In genomic region chr2:167932123-167932693, GRCh38 we compare ENCODE assay signal across 35 cellular contexts.
DNase-seq lines count a peak whose midpoint lies in the region; ATAC-seq, FAIRE-seq and TF ChIP-seq lines count a peak whose summit lies in the region.
"Had no signal": no experiment of that assay in that cellular context is flagged by ENCODE, and none has a peak within 500 bp of the region (broad histone marks: within the 10 kb centered on the region; RNA-seq: fewer than 3 reads in every experiment).

No MANE protein-coding gene starts in this region.

- H3K4me3 ChIP-seq in K562 (no peak overlapping the region), esophagus muscularis mucosa (no peak overlapping the region)
- H3K4me3 ChIP-seq: A549; BLaER1; BLaER1 treated with 17β-estradiol and CSF1 and Interleukin-3, amounts not matched to agents 10 nM and 100 nM had no signal

- POLR2A ChIA-PET in K562 (lab: Yijun Ruan, JAX) = interaction anchor here (2.1 to 4.3 kb wide), 3 partner anchors 7 to 13 kb away, joined by 6 to 67 read pairs (median 9); no protein-coding TSS in a partner anchor

- H3K4me1 ChIP-seq in K562 (replicated peaks in 1 of 2; ENCODE audit: control insufficient read depth in 2 of 2, insufficient read depth in 2 of 2, low read length in 2 of 2) (no peaks in the 10 kb centered on the region; a peak in 1 of 5 replicates), esophagus muscularis mucosa (no peaks in the 10 kb centered on the region)
- H3K4me1 ChIP-seq: A549; BE2C; BLaER1; BLaER1 treated with 17β-estradiol and CSF1 and Interleukin-3, amounts not matched to agents 10 nM and 100 nM; Caco-2 had no signal

- intact Hi-C loops in K562 (cut with micrococcal nuclease) = no loop called here
- intact Hi-C loops in esophagus muscularis mucosa (cut with DNase I) = no loop called here

- TF ChIP-seq RAD21 in K562 (CRISPR knock-in tag; conservative IDR thresholded peaks at IDR 0.05 in 1 of 2, IDR thresholded peaks at IDR 0.05 in 1 of 2) = no peak

- peaks cover 14% of the 10 kb centered on the region; the same call in 1 of the 2 replicates for H4K20me1 ChIP-seq in K562 (replicated peaks; ENCODE audit: control insufficient read depth, insufficient read depth, low read length)
- H4K20me1 ChIP-seq: BLaER1; BLaER1 treated with 17β-estradiol and CSF1 and Interleukin-3, amounts not matched to agents 10 nM and 100 nM had no signal

- DNase-seq in activated naive CD4-positive, alpha-beta T cell treated with Interleukin-2 at 50 U/mL for 16 hours = no peak
- no peak for DNase-seq in K562 (ENCODE audit: extremely low read depth in 1 of 4, low spot score in 3 of 4)
- peak; percentile 68 for DNase-seq in esophagus muscularis mucosa (ENCODE audit: extremely low spot score)
- no peak for DNase-seq in cortex of kidney (lab: John Stamatoyannopoulos, UW)
- DNase-seq: 8988T; ACHN; AML-193; BE2C; C1 segment of cervical spinal cord; Caco-2; Calu3; CD4-positive, alpha-beta memory T cell; CD4-positive, alpha-beta T cell; CD4-positive, CD25-positive, alpha-beta regulatory T cell; CD8-positive, alpha-beta memory T cell; CD8-positive, alpha-beta T cell; COR-L47; DMS 273 treated with DMSO at 0.1 percent for 48 hours; DMS153; DMS53; DMS79; DMS79 treated with DMSO at 0.1 percent for 48 hours; DND-41; EL had no signal

- H3K79me2 ChIP-seq in K562 (ENCODE audit: control insufficient read depth, insufficient read depth, low read length) = peaks cover 95% of the 10 kb centered on the region

- H3K36me3 ChIP-seq in K562 (ENCODE audit: control insufficient read depth, insufficient read depth, low read length) = peaks cover 99% of the 10 kb centered on the region
- no peaks in the 10 kb centered on the region for H3K36me3 ChIP-seq in esophagus muscularis mucosa
- H3K36me3 ChIP-seq: BE2C; BLaER1; BLaER1 treated with 17β-estradiol and CSF1 and Interleukin-3, amounts not matched to agents 10 nM and 100 nM had no signal

- peak overlapping the region; percentile 19 for H3K27ac Mint-ChIP-seq in activated naive CD4-positive, alpha-beta T cell treated with anti-CD3 and anti-CD28 coated beads, Interleukin-2, amount 50 U/mL, for 24 hours
- H3K27ac Mint-ChIP-seq: B cell; CD14-positive monocyte; CD4-positive, alpha-beta memory T cell; CD4-positive, alpha-beta T cell; CD4-positive, CD25-positive, alpha-beta regulatory T cell; CD8-positive, alpha-beta memory T cell; CD8-positive, alpha-beta T cell had no signal

- H3K4me3 Mint-ChIP-seq in activated naive CD4-positive, alpha-beta T cell treated with anti-CD3 and anti-CD28 coated beads, Interleukin-2, amount 50 U/mL, for 24 hours = no peak overlapping the region
- H3K4me3 Mint-ChIP-seq: B cell; CD14-positive monocyte; CD4-positive, alpha-beta memory T cell; CD4-positive, alpha-beta T cell; CD4-positive, CD25-positive, alpha-beta regulatory T cell; CD8-positive, alpha-beta memory T cell; CD8-positive, alpha-beta T cell had no signal

- H3K27me3 ChIP-seq in K562 (ENCODE audit: control insufficient read depth in 2 of 2, insufficient read depth in 2 of 2, low read length in 2 of 2) (no peaks in the 10 kb centered on the region), esophagus muscularis mucosa (no peaks in the 10 kb centered on the region)
- H3K27me3 ChIP-seq: BE2C; BLaER1; BLaER1 treated with 17β-estradiol and CSF1 and Interleukin-3, amounts not matched to agents 10 nM and 100 nM had no signal

- no peaks in the 10 kb centered on the region for H3K9me1 ChIP-seq in K562 (ENCODE audit: control insufficient read depth, insufficient read depth, low read length)

- H2AFZ ChIP-seq in K562 (ENCODE audit: low read depth, low read length) = no peak overlapping the region

- no TSS peak for BruUV-seq in K562 (replicated peaks; lab: Mats Ljungman, UMichigan)

- H3K4me1 Mint-ChIP-seq in activated naive CD4-positive, alpha-beta T cell treated with anti-CD3 and anti-CD28 coated beads, Interleukin-2, amount 50 U/mL, for 24 hours = no peaks in the 10 kb centered on the region
- H3K4me1 Mint-ChIP-seq: B cell; CD14-positive monocyte; CD4-positive, alpha-beta memory T cell; CD4-positive, CD25-positive, alpha-beta regulatory T cell; CD8-positive, alpha-beta memory T cell had no signal

- H3K4me2 ChIP-seq in K562 (ENCODE audit: insufficient read depth, low read length) = no peak overlapping the region
- H3K4me2 ChIP-seq: A549; BLaER1; BLaER1 treated with 17β-estradiol and CSF1 and Interleukin-3, amounts not matched to agents 10 nM and 100 nM had no signal

- TF ChIP-seq POLR2A in K562 (conservative IDR thresholded peaks at IDR 0.05) (peak; percentile 72), esophagus muscularis mucosa (IDR thresholded peaks at IDR 0.05; ENCODE audit: low read depth) (no peak)

- TF ChIP-seq EP300 in K562 (IDR thresholded peaks at IDR 0.05; ENCODE audit: low read length) = no peak
- TF ChIP-seq EP300 in esophagus muscularis mucosa (IDR thresholded peaks at IDR 0.05) = no peak

- TF ChIP-seq CTCF in K562 (IDR thresholded peaks at IDR 0.05 in 2 of 3, conservative IDR thresholded peaks at IDR 0.05 in 1 of 3; ENCODE audit: insufficient read depth in 2 of 3, low read depth in 1 of 3, low read length in 3 of 3) (no peak), esophagus muscularis mucosa (IDR thresholded peaks at IDR 0.05) (no peak)

- in situ Hi-C loops in K562 (cut with MboI) = loop anchor here (25.0 kb wide), 1 partner anchor 980 kb away; the partner anchor contains the start of gene G6PC2

- H3K9ac ChIP-seq in K562 (ENCODE audit: insufficient read depth in 1 of 2, low read depth in 2 of 2, low read length in 2 of 2) = no peak overlapping the region
- H3K9ac ChIP-seq: BLaER1; BLaER1 treated with 17β-estradiol and CSF1 and Interleukin-3, amounts not matched to agents 10 nM and 100 nM had no signal

- H3K27ac ChIP-seq in K562 (ENCODE audit: extremely low read depth, low read depth, low read length) (no peak overlapping the region), esophagus muscularis mucosa (replicated peaks in 1 of 4) (no peak overlapping the region)
- H3K27ac ChIP-seq: 22Rv1; A549; BLaER1; BLaER1 treated with 17β-estradiol and CSF1 and Interleukin-3, amounts not matched to agents 10 nM and 100 nM; C4-2B had no signal

- no peaks in the 10 kb centered on the region for H3K9me3 Mint-ChIP-seq in activated naive CD4-positive, alpha-beta T cell treated with anti-CD3 and anti-CD28 coated beads, Interleukin-2, amount 50 U/mL, for 24 hours
- H3K9me3 Mint-ChIP-seq: CD4-positive, alpha-beta T cell; CD8-positive, alpha-beta T cell had no signal

- CTCF ChIA-PET in K562 (lab: Yijun Ruan, JAX; ENCODE audit: low intra/inter-chr PET ratio) = no interaction called here

- no peaks in the 10 kb centered on the region for H3K36me3 Mint-ChIP-seq in activated naive CD4-positive, alpha-beta T cell treated with anti-CD3 and anti-CD28 coated beads, Interleukin-2, amount 50 U/mL, for 24 hours
- H3K36me3 Mint-ChIP-seq: CD14-positive monocyte; CD4-positive, alpha-beta memory T cell; CD4-positive, CD25-positive, alpha-beta regulatory T cell; CD8-positive, alpha-beta T cell had no signal

- no peaks in the 10 kb centered on the region; the same call in 1 of the 2 replicates for H3K9me3 ChIP-seq in K562 (replicated peaks; ENCODE audit: control insufficient read depth, insufficient read depth, low read depth, low read length)
- peaks cover 0 to 5% (median 0%) of the 10 kb centered on the region in 4 donors for H3K9me3 ChIP-seq in esophagus muscularis mucosa
- H3K9me3 ChIP-seq: A549, BE2C, Caco-2 had no signal

- FAIRE-seq in K562 (lab: Jason Lieb, UNC) = no peak
- FAIRE-seq: A204.1, A549, D721Med had no signal

- ATAC-seq in K562 (peak; percentile 49), GM21367 (IDR thresholded peaks at IDR 0.05; ENCODE audit: unreplicated experiment) (no peak)
- ATAC-seq: A549; CD8-positive, alpha-beta T cell had no signal

- WGBS in K562 (ENCODE audit: insufficient coverage, low coverage, missing lambda C conversion rate) = 79% methylated on average over 4 of the region's 4 CpGs
- WGBS in esophagus muscularis mucosa = 79% methylated on average over 4 of the region's 4 CpGs

- peaks cover 2% of the 10 kb centered on the region for H3K27me3 Mint-ChIP-seq in activated naive CD4-positive, alpha-beta T cell treated with anti-CD3 and anti-CD28 coated beads, Interleukin-2, amount 50 U/mL, for 24 hours
- H3K27me3 Mint-ChIP-seq: CD4-positive, alpha-beta T cell had no signal

TF ChIP-seq in K562, 482 proteins besides CTCF, POLR2A, EP300 and RAD21 (continues in another document):
- no peak for TF ChIP-seq TOE1 (IDR thresholded peaks at IDR 0.05; ENCODE audit: borderline replicate concordance)
- TF ChIP-seq TOE1 (CRISPR knock-in tag; IDR thresholded peaks at IDR 0.05; ENCODE audit: borderline replicate concordance, low read depth) = no peak
- peak; percentile 41; the same call in 1 of the 2 replicates for TF ChIP-seq ZNF253 (CRISPR knock-in tag; conservative IDR thresholded peaks at IDR 0.05)
- peak; percentile 51 for TF ChIP-seq POLR2B (IDR thresholded peaks at IDR 0.05; ENCODE audit: low read depth, partially characterized antibody)
- 0 out of 2 replicates have a peak, but pooled peaks have one; percentile 38 for TF ChIP-seq PML (IDR thresholded peaks at IDR 0.05; ENCODE audit: low read length)
- TF ChIP-seq CBX2 (IDR thresholded peaks at IDR 0.05; ENCODE audit: insufficient read depth, low read length, poor library complexity, severe bottlenecking) = no peak
- TF ChIP-seq SUPT5H (IDR thresholded peaks at IDR 0.05) = peak; percentile 65
- peak; percentile 7; the same call in 1 of the 2 replicates for TF ChIP-seq POLR2AphosphoS5 (IDR thresholded peaks at IDR 0.05; ENCODE audit: control insufficient read depth, insufficient read depth, low read depth, low read length)
- TF ChIP-seq MTF1 (CRISPR knock-in tag; IDR thresholded peaks at IDR 0.05; ENCODE audit: borderline replicate concordance) = no peak
